In genomic region chr19:50725218-50725931, GRCh38 we compare ENCODE assay signal across 7 cellular contexts. TPM values are rescaled to one million over a fixed set of nuclear protein-coding genes. Genes with fewer than 3 reads are reported as not detected.
DNase-seq lines count a peak whose midpoint lies in the region; ATAC-seq and TF ChIP-seq lines count a peak whose summit lies in the region.

No MANE protein-coding gene starts in this region.

- H3F3A ChIP-seq in Loucy (ENCODE audit: low read depth), result no peaks in the 10 kb centered on the region

- H3K27me3 Mint-ChIP-seq in endodermal cell (ENCODE audit: insufficient read depth), result peaks cover 55% of the 10 kb centered on the region
- peaks cover 30% of the 10 kb centered on the region for H3K27me3 Mint-ChIP-seq in neural crest cell (ENCODE audit: low read depth)

- 49 to 54% methylated on average over 44 to 56 of the region's 56 CpGs for WGBS in endodermal cell (ENCODE audit: insufficient coverage in 1 of 2, insufficient read length in 1 of 2), 2 experiments

- H3K4me3 Mint-ChIP-seq in endodermal cell, result peak overlapping the region; percentile 78
- peak overlapping the region; percentile 91 for H3K4me3 Mint-ChIP-seq in neural crest cell

- H3K4me1 ChIP-seq in Loucy (ENCODE audit: insufficient read depth, low read length, poor library complexity, severe bottlenecking), result no peaks in the 10 kb centered on the region
- H3K4me1 ChIP-seq in endodermal cell (ENCODE audit: control insufficient read depth, insufficient read depth, low read length), result no peaks in the 10 kb centered on the region

- peaks cover 17% of the 10 kb centered on the region; the same call in 1 of the 2 replicates for H3K79me2 ChIP-seq in Loucy (ENCODE audit: insufficient read depth, low read length)

- H3K36me3 ChIP-seq in Loucy (ENCODE audit: insufficient read depth, low read length) (no peaks in the 10 kb centered on the region), endodermal cell (ENCODE audit: control insufficient read depth, insufficient read depth, low read length) (no peaks in the 10 kb centered on the region)

- no peak for DNase-seq in endodermal cell
- no peak for DNase-seq in neural crest cell (ENCODE audit: low read depth, low spot score)
- DNase-seq in NCI-H2029 (lab: John Stamatoyannopoulos, UW), result no peak
- no peak for DNase-seq in inferior parietal cortex (ENCODE audit: extremely low spot score)
- no peak for DNase-seq in DMS79 (lab: John Stamatoyannopoulos, UW)

- H3K4me2 ChIP-seq in Loucy (ENCODE audit: low read depth, low read length, poor library complexity, severe bottlenecking), result peak overlapping the region; percentile 75

- ATAC-seq in GM21526 (IDR thresholded peaks at IDR 0.05; ENCODE audit: low FRiP score, unreplicated experiment), result peak; percentile 16

- H3K9me3 Mint-ChIP-seq in endodermal cell, result peaks cover 1% of the 10 kb centered on the region
- peaks cover 2% of the 10 kb centered on the region for H3K9me3 Mint-ChIP-seq in neural crest cell

- H4K20me1 ChIP-seq in Loucy (ENCODE audit: insufficient read depth, low read length, poor library complexity, severe bottlenecking), result no peaks in the 10 kb centered on the region

- H3K27me3 ChIP-seq in Loucy (ENCODE audit: insufficient read depth, low read length, poor library complexity, severe bottlenecking) (no peaks in the 10 kb centered on the region), endodermal cell (ENCODE audit: control insufficient read depth, insufficient read depth, low read length, poor library complexity, severe bottlenecking) (peaks cover 10% of the 10 kb centered on the region)

- H3K27ac ChIP-seq in endodermal cell (ENCODE audit: low read depth, low read length), result no peak overlapping the region

- H3K36me3 Mint-ChIP-seq in endodermal cell (ENCODE audit: low read depth) (no peaks in the 10 kb centered on the region), neural crest cell (ENCODE audit: low read depth) (no peaks in the 10 kb centered on the region)

- H3K9ac ChIP-seq in Loucy (ENCODE audit: low read depth, low read length, poor library complexity, severe bottlenecking), result peak overlapping the region; percentile 80
- H3K9ac ChIP-seq in endodermal cell (ENCODE audit: extremely low read depth, low read length, poor library complexity, severe bottlenecking), result peak overlapping the region; percentile 0

- peak overlapping the region; percentile 74 for H3K4me3 ChIP-seq in Loucy (ENCODE audit: low read length, poor library complexity, severe bottlenecking)
- peak overlapping the region; percentile 70 for H3K4me3 ChIP-seq in endodermal cell (ENCODE audit: low read length)

- no peaks in the 10 kb centered on the region for H3K9me2 ChIP-seq in Loucy (replicated peaks; ENCODE audit: low read depth, low read length)

- no peak for TF ChIP-seq CTCF in Loucy (conservative IDR thresholded peaks at IDR 0.05; ENCODE audit: low read length)
- no peak for TF ChIP-seq CTCF in endodermal cell (conservative IDR thresholded peaks at IDR 0.05)
- no peak for TF ChIP-seq CTCF in neural crest cell (conservative IDR thresholded peaks at IDR 0.05)

- H3K9me3 ChIP-seq in Loucy (ENCODE audit: insufficient read depth, low read depth, low read length) (no peaks in the 10 kb centered on the region), endodermal cell (ENCODE audit: control insufficient read depth, low read length) (no peaks in the 10 kb centered on the region)

- H3K4me1 Mint-ChIP-seq in endodermal cell, result peaks cover 8% of the 10 kb centered on the region
- H3K4me1 Mint-ChIP-seq in neural crest cell, result peaks cover 41% of the 10 kb centered on the region

- H3K27ac Mint-ChIP-seq in endodermal cell (peak overlapping the region; percentile 68), neural crest cell (ENCODE audit: unreplicated experiment) (peak overlapping the region; percentile 71)

- peak overlapping the region; percentile 69 for H2AFZ ChIP-seq in Loucy (ENCODE audit: low read length)

RNA-seq across cellular contexts. Expression of gene CLEC11A, which starts 2.2 kb away (rescaled TPM):
- total RNA-seq in endodermal cell, result 1 to 10 TPM; 4.0 to 6.2 TPM
- 5.2 TPM for polyA plus RNA-seq in endodermal cell (2013, experiment 1 of 2)
- polyA plus RNA-seq in endodermal cell (2013, experiment 2 of 2), result 4.8 TPM
- 7.6 and 7.9 TPM in 2 replicates for total RNA-seq in neural crest cell

RNA-seq across cellular contexts. Expression of gene SHANK1, which starts 5.8 kb away (rescaled TPM):
- total RNA-seq in endodermal cell, result 1 to 10 TPM; 1.6 to 1.9 TPM
- polyA plus RNA-seq in endodermal cell (2013, experiment 1 of 2), result 11.3 TPM
- 9.8 TPM for polyA plus RNA-seq in endodermal cell (2013, experiment 2 of 2)
- total RNA-seq in neural crest cell, result 6.7 and 6.8 TPM in 2 replicates

RNA-seq across cellular contexts. Expression of gene GPR32, which starts 44.9 kb away (rescaled TPM):
- total RNA-seq in endodermal cell (not detected), neural crest cell (not detected in 2 replicates)
- not detected for polyA plus RNA-seq in endodermal cell (2013, experiment 1 of 2)
- polyA plus RNA-seq in endodermal cell (2013, experiment 2 of 2), result not detected
